ENCODE assay signal across 8 cellular contexts in genomic region chr10:102151774-102152544, GRCh38. TPM values are rescaled to one million over a fixed set of nuclear protein-coding genes. Genes with fewer than 3 reads are reported as not detected.
DNase-seq lines count a peak whose midpoint lies in the region; ATAC-seq and TF ChIP-seq lines count a peak whose summit lies in the region.

Gene NOLC1 (plus strand): TSS chr10:102152389. CDS start chr10:102152411, 22 bp downstream.

- peaks cover 45% of the 10 kb centered on the region for H3K36me3 ChIP-seq in left ventricle myocardium inferior

- peaks cover 10% of the 10 kb centered on the region for H3K36me3 Mint-ChIP-seq in progenitor cell of endocrine pancreas (ENCODE audit: insufficient read depth)

- no peak for TF ChIP-seq CTCF in left ventricle myocardium inferior (IDR thresholded peaks at IDR 0.05; ENCODE audit: borderline replicate concordance)
- TF ChIP-seq CTCF in progenitor cell of endocrine pancreas (IDR thresholded peaks at IDR 0.05; ENCODE audit: unreplicated experiment) = no peak

- H3K27ac Mint-ChIP-seq in progenitor cell of endocrine pancreas = peak within 1 kb of the TSS; percentile 98

- H3K27ac ChIP-seq in angular gyrus (ENCODE audit: low read depth, low read length) = peak within 1 kb of the TSS; percentile 65
- H3K27ac ChIP-seq in left ventricle myocardium inferior (replicated peaks) = peak within 1 kb of the TSS; percentile 92

- H3K4me3 Mint-ChIP-seq in progenitor cell of endocrine pancreas (ENCODE audit: low read depth) = peak within 1 kb of the TSS; percentile 87

- peaks cover 16% of the 10 kb centered on the region for H3K4me1 Mint-ChIP-seq in progenitor cell of endocrine pancreas (ENCODE audit: low read depth)

- DNase-seq in NCI-H187 (lab: John Stamatoyannopoulos, UW) = peak; percentile 90 to 91
- DNase-seq in T-helper 2 cell = peak; percentile 98 to 100 (median 99)
- peak; percentile 99 for DNase-seq in left ventricle myocardium inferior
- peak; percentile 96 for DNase-seq in progenitor cell of endocrine pancreas (ENCODE audit: low spot score, unreplicated experiment)
- DNase-seq in ureter (ENCODE audit: low spot score) = peak; percentile 99

- no peaks in the 10 kb centered on the region for H3K9me3 ChIP-seq in left ventricle myocardium inferior (replicated peaks)

- no peaks in the 10 kb centered on the region for H3K9me3 Mint-ChIP-seq in progenitor cell of endocrine pancreas (ENCODE audit: low read depth)

- intact Hi-C loops in left ventricle myocardium inferior (cut with micrococcal nuclease) = no loop called here

- peak within 1 kb of the TSS; percentile 83 for H3K4me3 ChIP-seq in left ventricle myocardium inferior

- ATAC-seq in GM18498 (IDR thresholded peaks at IDR 0.05; ENCODE audit: unreplicated experiment) (peak; percentile 92), HG02938 (IDR thresholded peaks at IDR 0.05; ENCODE audit: unreplicated experiment) (peak; percentile 90)

- no peaks in the 10 kb centered on the region for H3K27me3 ChIP-seq in left ventricle myocardium inferior (ENCODE audit: low read depth)

- no peaks in the 10 kb centered on the region for H3K27me3 Mint-ChIP-seq in progenitor cell of endocrine pancreas

- H3K4me1 ChIP-seq in left ventricle myocardium inferior = peaks cover 29% of the 10 kb centered on the region

RNA-seq across cellular contexts. Expression of gene NOLC1, which starts in this region (rescaled TPM):
- 28.3 TPM for total RNA-seq in left ventricle myocardium inferior
- 64.7 and 68.9 TPM in 2 replicates for total RNA-seq in progenitor cell of endocrine pancreas
- total RNA-seq in ureter = 92.1 TPM

Comparison
In these comparisons a context has a peak if more than half of its experiments do, and no peak if none do; other contexts are left out.
1. Peak in every context shown above with its lines: DNase-seq, ATAC-seq, H3K4me3 ChIP-seq and H3K27ac ChIP-seq.